Comparison of ENCODE assay signal across 29 cellular contexts in genomic region chr4:2165391-2165790, GRCh38.
"Had no signal": no experiment of that assay in that cellular context is flagged by ENCODE, and none has a peak within 500 bp of the region (broad histone marks: within the 10 kb centered on the region; RNA-seq: fewer than 3 reads in every experiment).

No MANE protein-coding gene starts in this region.

- ATAC-seq: effector memory CD8-positive, alpha-beta T cell; esophagus mucosa; foreskin keratinocyte; gastrocnemius medialis; gastroesophageal sphincter had no signal

- H3K4me3 ChIP-seq: colonic mucosa, coronary artery, dorsolateral prefrontal cortex, esophagus muscularis mucosa, esophagus squamous epithelium, gastrocnemius medialis, gastroesophageal sphincter, heart left ventricle, heart right ventricle had no signal

- H3K27me3 Mint-ChIP-seq: dendritic cell treated with granulocyte-macrophage colony-stimulating factor and Interleukin-4, amounts not matched to agents 40 ng/mL and 50 ng/mL, for 4 days; effector memory CD8-positive, alpha-beta T cell had no signal

- H3K36me3 ChIP-seq: colonic mucosa had no signal

- H3K27ac ChIP-seq: colonic mucosa, coronary artery, dorsolateral prefrontal cortex, epithelial cell of prostate, esophagus muscularis mucosa, esophagus squamous epithelium, foreskin keratinocyte, gastrocnemius medialis, gastroesophageal sphincter, heart left ventricle, heart right ventricle had no signal

- H3K27ac Mint-ChIP-seq: dendritic cell treated with granulocyte-macrophage colony-stimulating factor and Interleukin-4, amounts not matched to agents 40 ng/mL and 50 ng/mL, for 4 days; effector memory CD8-positive, alpha-beta T cell; endodermal cell had no signal

- DNase-seq: colonic mucosa; cortex of kidney; dermis blood vessel endothelial cell; dorsolateral prefrontal cortex; effector CD4-positive, alpha-beta T cell; effector CD8-positive, alpha-beta T cell; effector memory CD4-positive, alpha-beta T cell; effector memory CD8-positive, alpha-beta T cell; endodermal cell; erythroblast; esophagus squamous epithelium; foreskin fibroblast; foreskin keratinocyte; foreskin melanocyte; gastrocnemius medialis; glutamatergic neuron; head of caudate nucleus; heart left ventricle; heart right ventricle had no signal

- H3K4me3 Mint-ChIP-seq: dendritic cell treated with granulocyte-macrophage colony-stimulating factor and Interleukin-4, amounts not matched to agents 40 ng/mL and 50 ng/mL, for 4 days; effector memory CD8-positive, alpha-beta T cell; endodermal cell had no signal

- H3K9me3 Mint-ChIP-seq: dendritic cell treated with granulocyte-macrophage colony-stimulating factor and Interleukin-4, amounts not matched to agents 40 ng/mL and 50 ng/mL, for 4 days; effector memory CD8-positive, alpha-beta T cell had no signal

- FAIRE-seq: colon, endometrium, endothelial cell of umbilical vein, frontal cortex had no signal

- H3K27me3 ChIP-seq: colonic mucosa, dorsolateral prefrontal cortex, esophagus muscularis mucosa, esophagus squamous epithelium, foreskin keratinocyte, gastrocnemius medialis, gastroesophageal sphincter, heart left ventricle, heart right ventricle had no signal

- H3K4me1 ChIP-seq: colonic mucosa, esophagus muscularis mucosa, esophagus squamous epithelium, foreskin keratinocyte, gastrocnemius medialis, gastroesophageal sphincter, heart left ventricle, heart right ventricle had no signal

- H3K9me3 ChIP-seq: colonic mucosa, esophagus muscularis mucosa, esophagus squamous epithelium, gastrocnemius medialis, gastroesophageal sphincter, heart left ventricle, heart right ventricle had no signal

- H3K4me1 Mint-ChIP-seq: endodermal cell had no signal
